ENCODE assay signal across 8 cellular contexts in the genomic region with DNA sequence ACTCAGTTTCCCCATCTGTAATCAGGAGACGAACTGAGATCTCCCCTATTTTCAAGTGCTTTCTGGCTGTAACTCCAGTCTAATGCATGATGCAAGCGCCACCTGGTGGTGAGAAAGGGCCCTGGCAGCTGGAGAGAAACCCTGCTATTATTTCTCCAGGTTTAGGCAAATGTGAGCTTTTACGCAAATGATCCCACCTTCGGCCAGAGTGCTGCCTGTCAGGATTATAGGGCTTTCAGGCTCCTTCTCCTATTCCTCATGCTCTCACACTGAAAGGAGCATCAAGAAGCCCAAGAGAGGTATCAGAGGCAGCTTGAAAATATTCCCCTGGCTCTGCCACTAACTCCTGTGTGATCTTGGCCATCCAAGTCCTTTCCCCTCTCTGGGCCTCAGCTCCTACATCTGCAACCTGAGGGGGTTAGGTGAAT.
A peak's percentile ranks its signal among the peaks of the same experiment; 100 is the strongest.
DNase-seq lines count a peak whose midpoint lies in the region; ATAC-seq and TF ChIP-seq lines count a peak whose summit lies in the region.

No MANE protein-coding gene starts in this region.

- no peaks in the 10 kb centered on the region for H3K4me1 ChIP-seq in CD4-positive, alpha-beta memory T cell (ENCODE audit: insufficient read depth, low read length)
- no peaks in the 10 kb centered on the region for H3K4me1 ChIP-seq in OCI-LY7 (ENCODE audit: insufficient read depth, low read length, poor library complexity, severe bottlenecking)

- no peak overlapping the region for H3K27ac Mint-ChIP-seq in CD4-positive, alpha-beta memory T cell
- no peak overlapping the region for H3K27ac Mint-ChIP-seq in neural crest cell (ENCODE audit: unreplicated experiment)

- H3K27me3 ChIP-seq in CD4-positive, alpha-beta memory T cell (ENCODE audit: insufficient read depth, low read length) = no peaks in the 10 kb centered on the region

- H3K4me1 Mint-ChIP-seq in CD4-positive, alpha-beta memory T cell = peaks cover 0 to 2% (median 0%) of the 10 kb centered on the region in 4 donors
- H3K4me1 Mint-ChIP-seq in activated T-cell treated with anti-CD3 and anti-CD28 coated beads, Interleukin-2, amount 50 U/mL, for 4 hours (ENCODE audit: low read depth) = no peaks in the 10 kb centered on the region
- H3K4me1 Mint-ChIP-seq in neural crest cell = peaks cover under 1% of the 10 kb centered on the region

- no peaks in the 10 kb centered on the region for H3K9me3 Mint-ChIP-seq in CD4-positive, alpha-beta memory T cell
- no peaks in the 10 kb centered on the region for H3K9me3 Mint-ChIP-seq in activated T-cell treated with anti-CD3 and anti-CD28 coated beads, Interleukin-2, amount 50 U/mL, for 4 hours
- H3K9me3 Mint-ChIP-seq in neural crest cell = no peaks in the 10 kb centered on the region

- no peak for ATAC-seq in activated T-cell treated with anti-CD3 and anti-CD28 coated beads, Interleukin-2, amount 50 U/mL, for 4 hours
- no peak for ATAC-seq in stimulated activated naive CD8-positive, alpha-beta T cell treated with anti-CD3 and anti-CD28 coated beads, Interleukin-15, Interleukin-2, amounts not matched to agents 100 U/mL and 50 U/mL, for 24 hours
- ATAC-seq in HG03521 (IDR thresholded peaks at IDR 0.05; ENCODE audit: unreplicated experiment) = no peak

- H3K36me3 Mint-ChIP-seq in CD4-positive, alpha-beta memory T cell = no peaks in the 10 kb centered on the region
- H3K36me3 Mint-ChIP-seq in activated T-cell treated with anti-CD3 and anti-CD28 coated beads, Interleukin-2, amount 50 U/mL, for 4 hours (ENCODE audit: insufficient read depth) = no peaks in the 10 kb centered on the region
- H3K36me3 Mint-ChIP-seq in neural crest cell (ENCODE audit: low read depth) = no peaks in the 10 kb centered on the region

- H3K4me2 ChIP-seq in OCI-LY7 (ENCODE audit: low read length) = 0 out of 2 replicates have a peak overlapping the region, but pooled peaks have one; percentile 3

- no peaks in the 10 kb centered on the region for H3K79me2 ChIP-seq in OCI-LY7 (ENCODE audit: insufficient read depth, low read depth, low read length)

- CTCF ChIA-PET in CD4-positive, alpha-beta memory T cell (lab: Charles Lee; ENCODE audit: partially characterized antibody) = interaction anchor here (0.8 to 5.5 kb wide), 20 partner anchors 10 to 570 kb away, joined by 3 to 53 read pairs (median 6); no protein-coding TSS in a partner anchor
- CTCF ChIA-PET in OCI-LY7 (lab: Charles Lee; ENCODE audit: unreplicated experiment) = interaction anchor here (0.6 to 2.1 kb wide), 3 partner anchors 11 to 159 kb away, joined by 4 to 16 read pairs (median 7); no protein-coding TSS in a partner anchor

- no TSS peak for BruUV-seq in OCI-LY7 (replicated peaks; lab: Mats Ljungman, UMichigan)

- peaks cover 7 to 12% of the 10 kb centered on the region in 2 donors for H3K27me3 Mint-ChIP-seq in CD4-positive, alpha-beta memory T cell
- peaks cover 9% of the 10 kb centered on the region for H3K27me3 Mint-ChIP-seq in activated T-cell treated with anti-CD3 and anti-CD28 coated beads, Interleukin-2, amount 50 U/mL, for 4 hours (ENCODE audit: low read depth)
- H3K27me3 Mint-ChIP-seq in neural crest cell (ENCODE audit: low read depth) = peaks cover 2% of the 10 kb centered on the region

- no peaks in the 10 kb centered on the region for H3K9me2 ChIP-seq in OCI-LY7 (ENCODE audit: insufficient read depth, low read length)

- H3K9me3 ChIP-seq in CD4-positive, alpha-beta memory T cell (ENCODE audit: control insufficient read depth in 1 of 2, low read length in 2 of 2) = no peaks in the 10 kb centered on the region
- H3K9me3 ChIP-seq in OCI-LY7 (ENCODE audit: low read length) = no peaks in the 10 kb centered on the region

- POLR2A ChIA-PET in CD4-positive, alpha-beta memory T cell (lab: Charles Lee; ENCODE audit: partially characterized antibody) = no interaction called here
- POLR2A ChIA-PET in OCI-LY7 (lab: Charles Lee) = no interaction called here

- H4K20me1 ChIP-seq in OCI-LY7 (ENCODE audit: insufficient read depth, low read length) = no peaks in the 10 kb centered on the region

- DNase-seq in CD4-positive, alpha-beta memory T cell = peak; percentile 44 to 62 (median 52)
- DNase-seq in HK-2 (ENCODE audit: unreplicated experiment) = peak; percentile 47
- DNase-seq in OCI-LY7 (ENCODE audit: low spot score) = peak; percentile 81
- peak; percentile 60 for DNase-seq in activated T-cell treated with anti-CD3 and anti-CD28 coated beads, Interleukin-2, amount 50 U/mL, for 4 hours
- DNase-seq in fibroblast of peridontal ligament (ENCODE audit: extremely low read depth) = peak; percentile 65
- DNase-seq in neural crest cell (ENCODE audit: low read depth, low spot score) = peak; percentile 81
- DNase-seq in stimulated activated naive CD8-positive, alpha-beta T cell treated with anti-CD3 and anti-CD28 coated beads, Interleukin-15, Interleukin-2, amounts not matched to agents 100 U/mL and 50 U/mL, for 24 hours = peak; percentile 76

- H2AFZ ChIP-seq in OCI-LY7 (ENCODE audit: low read length) = no peak overlapping the region

- TF ChIP-seq CTCF in OCI-LY7 (conservative IDR thresholded peaks at IDR 0.05; ENCODE audit: low read length) (peak; percentile 100), neural crest cell (conservative IDR thresholded peaks at IDR 0.05) (peak; percentile 98)

- no peak overlapping the region for H3K27ac ChIP-seq in CD4-positive, alpha-beta memory T cell (ENCODE audit: low read depth, low read length)
- no peak overlapping the region for H3K27ac ChIP-seq in OCI-LY7 (ENCODE audit: low read depth, low read length, poor library complexity, severe bottlenecking)

- no peak overlapping the region for H3K4me3 Mint-ChIP-seq in CD4-positive, alpha-beta memory T cell
- no peak overlapping the region for H3K4me3 Mint-ChIP-seq in activated T-cell treated with anti-CD3 and anti-CD28 coated beads, Interleukin-2, amount 50 U/mL, for 4 hours
- H3K4me3 Mint-ChIP-seq in neural crest cell = no peak overlapping the region

- no peaks in the 10 kb centered on the region for H3K36me3 ChIP-seq in CD4-positive, alpha-beta memory T cell (ENCODE audit: insufficient read depth, low read length)
- no peaks in the 10 kb centered on the region for H3K36me3 ChIP-seq in OCI-LY7 (ENCODE audit: insufficient read depth, low read length)

- H3K4me3 ChIP-seq in CD4-positive, alpha-beta memory T cell (ENCODE audit: low read length in 2 of 2) = no peak overlapping the region
- no peak overlapping the region for H3K4me3 ChIP-seq in OCI-LY7 (ENCODE audit: low read depth, low read length, poor library complexity, severe bottlenecking)

- intact Hi-C loops in CD4-positive, alpha-beta memory T cell (cut with micrococcal nuclease) = loop anchor here (1.0 to 10.0 kb wide), 2 partner anchors 275 to 430 kb away; no protein-coding TSS in a partner anchor
- intact Hi-C loops in OCI-LY7 (cut with micrococcal nuclease; ENCODE audit: unreplicated experiment) = loop anchor here (1.0 kb wide), 2 partner anchors 156 to 275 kb away; no protein-coding TSS in a partner anchor
